ENCODE assay signal across 13 cellular contexts in the genomic region with DNA sequence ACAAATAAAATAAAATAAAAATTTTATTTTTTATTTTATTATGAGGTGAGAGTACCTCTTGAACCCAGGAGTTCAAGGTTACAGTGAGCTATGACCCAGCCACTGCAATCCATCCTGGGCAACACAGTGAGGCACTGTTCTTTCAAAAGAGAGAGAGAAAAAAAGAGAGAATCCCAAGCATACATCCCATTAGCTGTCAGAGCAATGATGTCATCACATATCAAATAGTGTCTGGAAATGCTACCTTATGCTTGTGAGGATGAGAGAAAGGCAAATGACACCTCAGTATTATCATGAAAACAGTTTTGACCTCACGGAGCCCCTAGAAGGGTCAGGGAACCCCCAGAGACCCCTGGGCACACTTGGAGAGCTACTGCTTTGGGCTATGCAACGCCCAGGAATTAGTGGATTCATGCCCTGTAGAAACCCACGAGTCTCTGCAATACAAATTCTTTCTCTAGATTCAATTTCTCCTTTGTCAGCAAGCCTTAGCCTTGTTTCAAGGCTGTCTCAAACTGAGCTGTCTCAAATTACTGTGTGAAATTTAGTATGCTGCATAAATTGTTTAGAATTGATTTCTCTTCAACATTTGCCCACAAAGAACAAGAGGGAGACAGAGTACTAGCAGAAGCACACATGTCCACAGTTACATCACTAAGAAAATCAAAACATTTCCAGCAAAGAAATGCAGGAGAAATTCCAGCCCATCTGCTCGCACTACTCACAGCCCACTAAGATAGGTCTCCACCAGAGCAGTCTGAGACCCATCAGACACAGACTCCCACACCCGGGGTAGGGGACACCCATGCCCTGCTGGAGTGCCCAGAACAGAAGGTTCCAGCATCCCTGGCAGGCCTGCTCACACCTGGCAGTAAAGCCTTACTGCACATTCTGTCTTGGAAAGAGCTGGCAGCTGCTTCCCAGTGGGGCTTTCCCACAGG. TPM values are rescaled to one million over a fixed set of nuclear protein-coding genes. Genes with fewer than 3 reads are reported as not detected.
DNase-seq lines count a peak whose midpoint lies in the region; ATAC-seq, FAIRE-seq and TF ChIP-seq lines count a peak whose summit lies in the region.
"Had no signal": no experiment of that assay in that cellular context is flagged by ENCODE, and none has a peak within 500 bp of the region (broad histone marks: within the 10 kb centered on the region; RNA-seq: fewer than 3 reads in every experiment).

No MANE protein-coding gene starts in this region.

- no peak for DNase-seq in cardiac muscle cell (ENCODE audit: low read depth in 1 of 2, low spot score in 1 of 2)
- DNase-seq in left ventricle myocardium inferior, result no peak
- no peak for DNase-seq in foreskin keratinocyte
- no peak for DNase-seq in activated CD4-positive, alpha-beta T cell treated with anti-CD3 and anti-CD28 coated beads for 36 hours
- no peak for DNase-seq in stimulated activated naive CD4-positive, alpha-beta T cell treated with Interleukin-2 at 50 U/mL for 16 hours (lab: John Stamatoyannopoulos, UW)
- no peak for DNase-seq in frontal cortex (ENCODE audit: low spot score in 2 of 2)
- DNase-seq: NCI-H187 treated with DMSO at 0.1 percent for 48 hours had no signal

- no peak overlapping the region for H3K4me3 Mint-ChIP-seq in activated CD4-positive, alpha-beta T cell treated with anti-CD3 and anti-CD28 coated beads for 36 hours

- no peak for FAIRE-seq in frontal cortex (lab: Jason Lieb, UNC)
- FAIRE-seq: islet of Langerhans had no signal

- H3K9me3 ChIP-seq in cardiac muscle cell (ENCODE audit: low read depth), result no peaks in the 10 kb centered on the region
- H3K9me3 ChIP-seq in left ventricle myocardium inferior (replicated peaks), result no peaks in the 10 kb centered on the region
- H3K9me3 ChIP-seq: HAP-1 had no signal

- peaks cover 52% of the 10 kb centered on the region for H3K4me1 Mint-ChIP-seq in activated CD4-positive, alpha-beta T cell treated with anti-CD3 and anti-CD28 coated beads for 36 hours

- peak overlapping the region; percentile 15 for H3K27ac ChIP-seq in cardiac muscle cell
- H3K27ac ChIP-seq in left ventricle myocardium inferior (replicated peaks), result no peak overlapping the region
- no peak overlapping the region for H3K27ac ChIP-seq in foreskin keratinocyte

- no peak overlapping the region for H3K27ac Mint-ChIP-seq in activated CD4-positive, alpha-beta T cell treated with anti-CD3 and anti-CD28 coated beads for 36 hours

- POLR2A ChIA-PET in activated CD4-positive, alpha-beta T cell treated with anti-CD3 and anti-CD28 coated beads for 36 hours (lab: Charles Lee), result no interaction called here

- no peaks in the 10 kb centered on the region for H3K27me3 Mint-ChIP-seq in activated CD4-positive, alpha-beta T cell treated with anti-CD3 and anti-CD28 coated beads for 36 hours

- H3K36me3 ChIP-seq in cardiac muscle cell (no peaks in the 10 kb centered on the region), left ventricle myocardium inferior (no peaks in the 10 kb centered on the region)
- H3K36me3 ChIP-seq: HAP-1 had no signal

- H3K9me3 Mint-ChIP-seq in activated CD4-positive, alpha-beta T cell treated with anti-CD3 and anti-CD28 coated beads for 36 hours (ENCODE audit: low read depth), result no peaks in the 10 kb centered on the region

- TF ChIP-seq CTCF in cardiac muscle cell (IDR thresholded peaks at IDR 0.05; ENCODE audit: low read depth, low read length) (no peak), left ventricle myocardium inferior (IDR thresholded peaks at IDR 0.05; ENCODE audit: borderline replicate concordance) (no peak), foreskin keratinocyte (conservative IDR thresholded peaks at IDR 0.05) (peak; percentile 12)

- H3K4me1 ChIP-seq in cardiac muscle cell (ENCODE audit: low read depth) (no peaks in the 10 kb centered on the region), left ventricle myocardium inferior (peaks cover 52% of the 10 kb centered on the region), foreskin keratinocyte (peaks cover 12% of the 10 kb centered on the region)

- peaks cover 5% of the 10 kb centered on the region for H3K36me3 Mint-ChIP-seq in activated CD4-positive, alpha-beta T cell treated with anti-CD3 and anti-CD28 coated beads for 36 hours (ENCODE audit: low read depth)

- intact Hi-C loops in left ventricle myocardium inferior (cut with micrococcal nuclease), result no loop called here
- intact Hi-C loops in activated CD4-positive, alpha-beta T cell treated with anti-CD3 and anti-CD28 coated beads for 36 hours (cut with DNase I, micrococcal nuclease), result loop anchor here in 1 of 2 experiments (10.0 kb wide), 1 partner anchor 191 kb away; a partner anchor contains a TSS

- CTCF ChIA-PET in activated CD4-positive, alpha-beta T cell treated with anti-CD3 and anti-CD28 coated beads for 36 hours (lab: Charles Lee), result interaction anchor here (0.5 to 1.4 kb wide), 5 partner anchors 11 to 429 kb away, joined by 3 to 4 read pairs (median 3); no protein-coding TSS in a partner anchor

- ATAC-seq in foreskin keratinocyte, result no peak
- no peak for ATAC-seq in activated CD4-positive, alpha-beta T cell treated with anti-CD3 and anti-CD28 coated beads for 36 hours

- H3K27me3 ChIP-seq in cardiac muscle cell, result no peaks in the 10 kb centered on the region
- H3K27me3 ChIP-seq in left ventricle myocardium inferior (ENCODE audit: low read depth), result no peaks in the 10 kb centered on the region
- no peaks in the 10 kb centered on the region for H3K27me3 ChIP-seq in foreskin keratinocyte

- H3K4me3 ChIP-seq in cardiac muscle cell (no peak overlapping the region), left ventricle myocardium inferior (no peak overlapping the region)
- H3K4me3 ChIP-seq: HAP-1, skin epidermis had no signal

RNA-seq across cellular contexts. Expression of a gene that starts 18.1 kb away (rescaled TPM):
- 82.1 and 82.9 TPM in 2 replicates for total RNA-seq in cardiac muscle cell
- polyA plus RNA-seq in cardiac muscle cell, result 63.9 and 65.8 TPM in 2 replicates
- total RNA-seq in left ventricle myocardium inferior, result 33.0 TPM
- 40.4 and 43.1 TPM in 2 replicates for total RNA-seq in foreskin keratinocyte
- polyA plus RNA-seq in foreskin keratinocyte, result 22.9 and 23.0 TPM in 2 replicates
- 10 to 100 TPM; 23.7 to 27.5 TPM for total RNA-seq in activated CD4-positive, alpha-beta T cell treated with anti-CD3 and anti-CD28 coated beads for 36 hours
- total RNA-seq in frontal cortex, result 65.2 TPM

RNA-seq across cellular contexts. Expression of a gene that starts 27.0 kb away (rescaled TPM):
- total RNA-seq in cardiac muscle cell (not detected in 2 replicates), left ventricle myocardium inferior (not detected), foreskin keratinocyte (not detected in 2 replicates), frontal cortex (not detected)
- polyA plus RNA-seq in cardiac muscle cell (not detected in 2 replicates), foreskin keratinocyte (not detected in 2 replicates)
- total RNA-seq in activated CD4-positive, alpha-beta T cell treated with anti-CD3 and anti-CD28 coated beads for 36 hours, result not detected
- total RNA-seq: dermis microvascular lymphatic vessel endothelial cell, subcutaneous adipose tissue had no signal
- polyA plus RNA-seq: BJ had no signal

RNA-seq across cellular contexts. Expression of a gene that starts 40.3 kb away (rescaled TPM):
- total RNA-seq in cardiac muscle cell (23.5 and 26.2 TPM in 2 replicates), left ventricle myocardium inferior (9.5 TPM), foreskin keratinocyte (18.1 and 18.7 TPM in 2 replicates), frontal cortex (13.0 TPM)
- polyA plus RNA-seq in cardiac muscle cell (9.3 and 13.2 TPM in 2 replicates), foreskin keratinocyte (19.8 and 22.2 TPM in 2 replicates)
- 10 to 100 TPM; 12.9 to 13.4 TPM for total RNA-seq in activated CD4-positive, alpha-beta T cell treated with anti-CD3 and anti-CD28 coated beads for 36 hours

RNA-seq across cellular contexts. Expression of a gene that starts 45.9 kb away (rescaled TPM):
- total RNA-seq in cardiac muscle cell (not detected in 2 replicates), left ventricle myocardium inferior (not detected), foreskin keratinocyte (not detected in 2 replicates), frontal cortex (not detected)
- polyA plus RNA-seq in cardiac muscle cell (not detected in 2 replicates), foreskin keratinocyte (not detected in 2 replicates)
- not detected for total RNA-seq in activated CD4-positive, alpha-beta T cell treated with anti-CD3 and anti-CD28 coated beads for 36 hours
- total RNA-seq: dermis microvascular lymphatic vessel endothelial cell, subcutaneous adipose tissue had no signal
- polyA plus RNA-seq: BJ had no signal
